9 cellular contexts compared by ENCODE assay signal in the genomic region with DNA sequence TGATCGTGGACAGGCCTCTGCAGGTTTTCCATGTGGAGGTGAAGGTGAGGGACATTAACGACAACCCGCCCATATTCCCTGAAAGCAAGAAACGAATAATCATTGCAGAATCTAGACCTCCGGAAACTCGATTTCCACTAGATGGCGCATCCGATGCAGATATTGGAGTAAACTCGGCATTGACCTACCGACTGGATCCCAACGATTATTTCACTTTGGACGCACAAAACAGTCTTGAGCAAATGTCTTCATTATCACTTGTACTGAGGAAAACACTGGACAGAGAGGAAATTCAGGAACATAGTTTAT. TPM values are rescaled to one million over a fixed set of nuclear protein-coding genes. Genes with fewer than 3 reads are reported as not detected.
A peak's percentile ranks its signal among the peaks of the same experiment; 100 is the strongest.
DNase-seq lines count a peak whose midpoint lies in the region; ATAC-seq, FAIRE-seq and TF ChIP-seq lines count a peak whose summit lies in the region.
"Had no signal": no experiment of that assay in that cellular context is flagged by ENCODE, and none has a peak within 500 bp of the region (broad histone marks: within the 10 kb centered on the region; RNA-seq: fewer than 3 reads in every experiment).

No MANE protein-coding gene starts in this region.

- H3K79me2 ChIP-seq in HCT116 (ENCODE audit: insufficient read depth, low read length) (no peaks in the 10 kb centered on the region), OCI-LY7 (ENCODE audit: insufficient read depth, low read depth, low read length) (no peaks in the 10 kb centered on the region)

- H3K9ac ChIP-seq in HCT116 (ENCODE audit: low read length) (no peak overlapping the region), kidney (ENCODE audit: low read length in 2 of 2) (no peak overlapping the region)

- no peaks in the 10 kb centered on the region for H4K20me1 ChIP-seq in HCT116 (ENCODE audit: insufficient read depth)
- no peaks in the 10 kb centered on the region for H4K20me1 ChIP-seq in OCI-LY7 (ENCODE audit: insufficient read depth, low read length)

- no peaks in the 10 kb centered on the region for H3K27me3 ChIP-seq in HCT116 (ENCODE audit: insufficient read depth, low read length)
- H3K27me3 ChIP-seq in spleen (replicated peaks in 1 of 7) = peaks cover 0 to 80% (median 3%) of the 10 kb centered on the region in 7 donors
- H3K27me3 ChIP-seq in Peyer's patch = no peaks in the 10 kb centered on the region

- peak; percentile 69 for ATAC-seq in HCT116
- ATAC-seq: GM12878 had no signal

- H3K9me2 ChIP-seq in HCT116 (ENCODE audit: insufficient read depth) (no peaks in the 10 kb centered on the region; the same call in 1 of the 2 replicates), OCI-LY7 (ENCODE audit: insufficient read depth, low read length) (no peaks in the 10 kb centered on the region)

- H3K9me3 ChIP-seq in HCT116 (ENCODE audit: control insufficient read depth in 1 of 2, insufficient read depth in 1 of 2, low read depth in 1 of 2, low read length in 2 of 2) = no peaks in the 10 kb centered on the region
- no peaks in the 10 kb centered on the region for H3K9me3 ChIP-seq in OCI-LY7 (ENCODE audit: low read length)
- peaks cover 0 to 71% (median 29%) of the 10 kb centered on the region in 8 donors for H3K9me3 ChIP-seq in spleen
- peaks cover 0 to 16% (median 0%) of the 10 kb centered on the region in 4 donors for H3K9me3 ChIP-seq in Peyer's patch
- H3K9me3 ChIP-seq in kidney (ENCODE audit: control insufficient read depth in 1 of 2, low read length in 2 of 2) = peaks cover 8 to 11% of the 10 kb centered on the region in 2 donors

- TF ChIP-seq CTCF in HCT116 (IDR thresholded peaks at IDR 0.05 in 2 of 3, conservative IDR thresholded peaks at IDR 0.05 in 1 of 3; ENCODE audit: borderline replicate concordance in 1 of 3, insufficient read depth in 1 of 3, low read depth in 2 of 3, low read length in 2 of 3) (peak; percentile 59 to 75 (median 60)), OCI-LY7 (conservative IDR thresholded peaks at IDR 0.05; ENCODE audit: low read length) (peak; percentile 49), spleen (IDR thresholded peaks at IDR 0.05 in 8 of 11, conservative IDR thresholded peaks at IDR 0.05 in 3 of 11) (no peak), Peyer's patch (IDR thresholded peaks at IDR 0.05) (no peak), kidney (IDR thresholded peaks at IDR 0.05; ENCODE audit: borderline replicate concordance, extremely low read depth, insufficient read depth) (no peak)

- CTCF ChIA-PET in HCT116 (lab: Charles Lee) = interaction anchor here (1.4 kb wide), 1 partner anchor 157 kb away, joined by 3 read pairs; no protein-coding TSS in a partner anchor
- CTCF ChIA-PET in OCI-LY7 (lab: Charles Lee; ENCODE audit: unreplicated experiment) = no interaction called here

- no peaks in the 10 kb centered on the region for H3K36me3 ChIP-seq in HCT116 (ENCODE audit: control insufficient read depth in 1 of 2, insufficient read depth in 2 of 2, low read length in 2 of 2)
- no peaks in the 10 kb centered on the region for H3K36me3 ChIP-seq in OCI-LY7 (ENCODE audit: insufficient read depth, low read length)
- H3K36me3 ChIP-seq in spleen = no peaks in the 10 kb centered on the region
- no peaks in the 10 kb centered on the region for H3K36me3 ChIP-seq in Peyer's patch
- no peaks in the 10 kb centered on the region for H3K36me3 ChIP-seq in kidney (ENCODE audit: control insufficient read depth in 1 of 2, insufficient read depth in 2 of 2, low read length in 2 of 2)

- TF ChIP-seq POLR2A in HCT116 (IDR thresholded peaks at IDR 0.05; ENCODE audit: borderline replicate concordance, extremely low read depth, insufficient read depth, insufficient read length) (no peak), spleen (IDR thresholded peaks at IDR 0.05) (no peak), Peyer's patch (IDR thresholded peaks at IDR 0.05) (no peak)

- no peak overlapping the region for H3K27ac ChIP-seq in HCT116 (ENCODE audit: low read depth, low read length)
- no peak overlapping the region for H3K27ac ChIP-seq in OCI-LY7 (ENCODE audit: low read depth, low read length, poor library complexity, severe bottlenecking)
- no peak overlapping the region for H3K27ac ChIP-seq in spleen
- no peak overlapping the region for H3K27ac ChIP-seq in Peyer's patch
- H3K27ac ChIP-seq in kidney (ENCODE audit: low read depth in 2 of 2, low read length in 2 of 2) = no peak overlapping the region

- RAD21 ChIA-PET in HCT116 (lab: Charles Lee; ENCODE audit: low non-redundant PET in 1 of 2, low total read pairs in 2 of 2, uncharacterized antibody in 2 of 2, unreplicated experiment in 2 of 2) = interaction anchor here (0.9 to 1.6 kb wide), 3 partner anchors 157 to 159 kb away, joined by 3 to 8 read pairs (median 3); no protein-coding TSS in a partner anchor

- POLR2A ChIA-PET in HCT116 (lab: Charles Lee) (interaction anchor here (2.1 kb wide), 1 partner anchor 158 kb away, joined by 4 read pairs; no protein-coding TSS in a partner anchor), OCI-LY7 (lab: Charles Lee) (no interaction called here)

- BruUV-seq in HCT116 (replicated peaks; lab: Mats Ljungman, UMichigan) = no TSS peak
- BruUV-seq in OCI-LY7 (replicated peaks; lab: Mats Ljungman, UMichigan) = no TSS peak

- DNase-seq in HCT116 (ENCODE audit: low read depth, low spot score) (peak; percentile 46), OCI-LY7 (ENCODE audit: low spot score) (no peak), globus pallidus (ENCODE audit: low spot score) (peak; percentile 35), spleen (no peak), NK-92 (lab: John Stamatoyannopoulos, UW; ENCODE audit: unreplicated experiment) (no peak), Peyer's patch (no peak), kidney (no peak)

- peak; percentile 89 for TF ChIP-seq RAD21 in HCT116 (IDR thresholded peaks at IDR 0.05; ENCODE audit: low read depth)

- H3K4me3 ChIP-seq in HCT116 (replicated peaks in 1 of 2; ENCODE audit: low read depth in 1 of 2, low read length in 2 of 2) (no peak overlapping the region), OCI-LY7 (ENCODE audit: low read depth, low read length, poor library complexity, severe bottlenecking) (no peak overlapping the region), spleen (peak overlapping the region in 6 of 8 donors; percentile 3 to 53 (median 14)), Peyer's patch (no peak overlapping the region), kidney (ENCODE audit: low read length in 2 of 2) (peak overlapping the region in 1 of 2 donors; percentile 44)
- H3K4me3 ChIP-seq: GM12878 had no signal

- H3K4me1 ChIP-seq in HCT116 (ENCODE audit: control insufficient read depth in 1 of 2, insufficient read depth in 2 of 2, low read length in 2 of 2) (no peaks in the 10 kb centered on the region), OCI-LY7 (ENCODE audit: insufficient read depth, low read length, poor library complexity, severe bottlenecking) (no peaks in the 10 kb centered on the region), spleen (no peaks in the 10 kb centered on the region), Peyer's patch (no peaks in the 10 kb centered on the region), kidney (ENCODE audit: control insufficient read depth in 1 of 2, insufficient read depth in 1 of 2, low read depth in 1 of 2, low read length in 2 of 2) (no peaks in the 10 kb centered on the region)

- 16 to 27% (median 21%) methylated on average over 12 of the region's 12 CpGs for WGBS in spleen, 5 donors

- no peak for FAIRE-seq in kidney (lab: Jason Lieb, UNC)
- FAIRE-seq: GM12878 had no signal

- intact Hi-C loops in HCT116 (cut with micrococcal nuclease) = loop anchor here (1.0 kb wide), 1 partner anchor 159 kb away; no protein-coding TSS in a partner anchor
- intact Hi-C loops in OCI-LY7 (cut with micrococcal nuclease; ENCODE audit: unreplicated experiment) = no loop called here
- intact Hi-C loops in spleen (cut with DNase I; ENCODE audit: low total_unique reads) = no loop called here
- intact Hi-C loops in kidney (cut with DNase I) = no loop called here

- H3K4me2 ChIP-seq in HCT116 (ENCODE audit: low read length) = no peak overlapping the region
- no peak overlapping the region for H3K4me2 ChIP-seq in OCI-LY7 (ENCODE audit: low read length)

- H2AFZ ChIP-seq in HCT116 (ENCODE audit: low read depth, low read length, poor library complexity, severe bottlenecking) (no peak overlapping the region), OCI-LY7 (ENCODE audit: low read length) (no peak overlapping the region)

RNA-seq across cellular contexts. Expression of gene PCDHA13, which starts 0.6 kb away (rescaled TPM):
- total RNA-seq in HCT116 (2021; ENCODE audit: unreplicated experiment) = not detected
- 0.01 TPM in 1 of 2 replicates, not detected in the other for polyA plus RNA-seq in HCT116 (2012)
- not detected in 2 replicates for total RNA-seq in OCI-LY7 (2014; rRNA removed; shearing (Covaris generic))
- not detected in 2 replicates for total RNA-seq in OCI-LY7 (2022)
- under 1 TPM in 5 of 7 donors, not detected in 2; 0.22 to 0.79 (median 0.46) TPM for total RNA-seq in spleen
- under 1 TPM in 2 of 3 donors, not detected in 1; 0.20 to 0.21 TPM for polyA plus RNA-seq in spleen
- 1 to 10 TPM in 1 of 4 donors, under 1 TPM in 1, not detected in 2; 0.27 to 3.3 TPM for total RNA-seq in Peyer's patch
- 1.8 TPM for total RNA-seq in kidney
- polyA plus RNA-seq in kidney (ENCODE audit: insufficient read depth, low read depth, low replicate concordance) = 0.49 TPM
- total RNA-seq: cardiac septum, GM12878 had no signal
- polyA plus RNA-seq: GM12878 had no signal

RNA-seq across cellular contexts. Expression of gene PCDHA12, which starts 7.4 kb away (rescaled TPM):
- total RNA-seq in HCT116 (2021; ENCODE audit: unreplicated experiment) (not detected), OCI-LY7 (2022) (not detected in 2 replicates), spleen (under 1 TPM in 4 of 7 donors, not detected in 3; 0.17 to 0.79 (median 0.32) TPM), Peyer's patch (1 to 10 TPM in 1 of 4 donors, under 1 TPM in 2, not detected in 1; 0.27 to 1.1 (median 0.83) TPM), kidney (5.2 TPM)
- 0.01 TPM in 1 of 2 replicates, not detected in the other for polyA plus RNA-seq in HCT116 (2012)
- total RNA-seq in OCI-LY7 (2014; rRNA removed; shearing (Covaris generic)) = not detected in 2 replicates
- polyA plus RNA-seq in spleen (under 1 TPM in 1 of 3 donors, not detected in 2; 0.06 TPM), kidney (ENCODE audit: insufficient read depth, low read depth, low replicate concordance) (1.1 TPM)
- total RNA-seq: GM12878 had no signal
- polyA plus RNA-seq: GM12878 had no signal

RNA-seq across cellular contexts. Expression of gene PCDHA11, which starts 13.8 kb away (rescaled TPM):
- total RNA-seq in HCT116 (2021; ENCODE audit: unreplicated experiment) (0.27 TPM), OCI-LY7 (2022) (not detected in 2 replicates), spleen (under 1 TPM in 6 of 7 donors, not detected in 1; 0.11 to 0.79 (median 0.31) TPM), Peyer's patch (1 to 10 TPM in 1 of 4 donors, under 1 TPM in 3; 0.27 to 5.8 (median 0.40) TPM), kidney (2.0 TPM)
- polyA plus RNA-seq in HCT116 (2012) = 0.14 and 0.31 TPM in 2 replicates
- total RNA-seq in OCI-LY7 (2014; rRNA removed; shearing (Covaris generic)) = not detected in 2 replicates
- polyA plus RNA-seq in spleen (not detected), kidney (ENCODE audit: insufficient read depth, low read depth, low replicate concordance) (0.77 TPM)
- total RNA-seq: cardiac septum had no signal
- polyA plus RNA-seq: GM12878 had no signal

RNA-seq across cellular contexts. Expression of gene PCDHA10, which starts 26.8 kb away (rescaled TPM):
- total RNA-seq in HCT116 (2021; ENCODE audit: unreplicated experiment) (0.05 TPM), OCI-LY7 (2022) (not detected in 2 replicates), spleen (1 to 10 TPM in 3 of 7 donors, under 1 TPM in 4; 0.34 to 1.4 (median 0.60) TPM), Peyer's patch (1 to 10 TPM in 1 of 4 donors, under 1 TPM in 3; 0.38 to 5.8 (median 0.46) TPM), kidney (7.6 TPM)
- polyA plus RNA-seq in HCT116 (2012) = 0.03 and 0.05 TPM in 2 replicates
- total RNA-seq in OCI-LY7 (2014; rRNA removed; shearing (Covaris generic)) = not detected in 2 replicates
- polyA plus RNA-seq in spleen (under 1 TPM in 2 of 3 donors, not detected in 1; 0.02 to 0.03 TPM), kidney (ENCODE audit: insufficient read depth, low read depth, low replicate concordance) (1.7 TPM)

RNA-seq across cellular contexts. Expression of gene PCDHA9, which starts 34.4 kb away (rescaled TPM):
- total RNA-seq in HCT116 (2021; ENCODE audit: unreplicated experiment) (not detected), OCI-LY7 (2022) (not detected in 2 replicates), spleen (under 1 TPM in 5 of 7 donors, not detected in 2; 0.13 to 0.98 (median 0.17) TPM), Peyer's patch (under 1 TPM in 1 of 4 donors, not detected in 3; 0.83 TPM), kidney (0.85 TPM)
- polyA plus RNA-seq in HCT116 (2012) = not detected in 2 replicates
- not detected in 2 replicates for total RNA-seq in OCI-LY7 (2014; rRNA removed; shearing (Covaris generic))
- polyA plus RNA-seq in spleen (not detected), kidney (ENCODE audit: insufficient read depth, low read depth, low replicate concordance) (not detected)

Comparison
In these comparisons a context has a peak if more than half of its experiments do, and no peak if none do; other contexts are left out.
1. DNase-seq: peak in HCT116 (single experiment) and globus pallidus (single experiment); none in OCI-LY7 (single experiment), spleen (single experiment), NK-92 (single experiment), Peyer's patch (0 of 3) and kidney (single experiment).
2. H3K4me3 ChIP-seq: peak in spleen (6 of 8); none in HCT116 (0 of 2), OCI-LY7 (single experiment) and Peyer's patch (0 of 4).
3. CTCF ChIP-seq: peak in HCT116 (3 of 3) and OCI-LY7 (single experiment); none in spleen (0 of 11), Peyer's patch (0 of 6) and kidney (single experiment).